Comparison of ENCODE assay signal across 1 cellular context in the genomic region with DNA sequence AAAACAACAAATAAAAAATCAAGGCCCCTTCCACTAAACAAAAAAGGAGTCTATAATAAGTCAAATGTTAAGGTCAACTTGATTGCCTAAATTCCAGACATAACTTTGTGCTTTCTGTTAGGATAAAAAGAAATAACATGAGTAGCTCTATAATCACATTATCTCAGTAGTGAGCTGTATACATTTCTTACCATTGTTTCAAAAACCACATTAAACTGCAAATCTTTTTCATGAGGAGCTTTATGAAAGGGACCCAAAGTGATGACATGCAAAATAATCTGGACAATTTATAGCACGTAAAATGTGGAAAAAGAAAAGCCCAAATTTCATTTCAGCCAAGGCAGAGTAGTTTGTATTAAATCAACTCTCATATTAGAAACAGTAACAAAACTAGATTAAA.
TF ChIP-seq lines count a peak whose summit lies in the region.

No MANE protein-coding gene starts in this region.

TF ChIP-seq in WTC11, 78 proteins besides CTCF, POLR2A, EP300 and RAD21 (continued from another document):
- TF ChIP-seq ZNF532 (CRISPR knock-in tag; IDR thresholded peaks at IDR 0.05; ENCODE audit: borderline replicate concordance) (no peak), AR (CRISPR knock-in tag; IDR thresholded peaks at IDR 0.05) (no peak), ZNF425 (CRISPR knock-in tag; conservative IDR thresholded peaks at IDR 0.05) (no peak), MYBL2 (CRISPR knock-in tag; IDR thresholded peaks at IDR 0.05) (no peak), JAZF1 (CRISPR knock-in tag; IDR thresholded peaks at IDR 0.05) (no peak)
- TF ChIP-seq, protein P1, sequence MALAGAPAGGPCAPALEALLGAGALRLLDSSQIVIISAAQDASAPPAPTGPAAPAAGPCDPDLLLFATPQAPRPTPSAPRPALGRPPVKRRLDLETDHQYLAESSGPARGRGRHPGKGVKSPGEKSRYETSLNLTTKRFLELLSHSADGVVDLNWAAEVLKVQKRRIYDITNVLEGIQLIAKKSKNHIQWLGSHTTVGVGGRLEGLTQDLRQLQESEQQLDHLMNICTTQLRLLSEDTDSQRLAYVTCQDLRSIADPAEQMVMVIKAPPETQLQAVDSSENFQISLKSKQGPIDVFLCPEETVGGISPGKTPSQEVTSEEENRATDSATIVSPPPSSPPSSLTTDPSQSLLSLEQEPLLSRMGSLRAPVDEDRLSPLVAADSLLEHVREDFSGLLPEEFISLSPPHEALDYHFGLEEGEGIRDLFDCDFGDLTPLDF (CRISPR knock-in tag; IDR thresholded peaks at IDR 0.05) = no peak
